Comparison of ENCODE assay signal across 15 cellular contexts in genomic region chr1:224816062-224816461, GRCh38.
"Had no signal": no experiment of that assay in that cellular context is flagged by ENCODE, and none has a peak within 500 bp of the region (broad histone marks: within the 10 kb centered on the region; RNA-seq: fewer than 3 reads in every experiment).

No MANE protein-coding gene starts in this region.

- H3K36me3 Mint-ChIP-seq: activated CD8-positive, alpha-beta memory T cell treated with anti-CD3 and anti-CD28 coated beads, Interleukin-2, amount 10 ng/mL, durations not matched to agents 7 days and 5 days; activated naive CD4-positive, alpha-beta T cell treated with anti-CD3 and anti-CD28 coated beads, Interleukin-2, amount 50 U/mL, for 24 hours; immature natural killer cell; mesothelial cell of epicardium; stimulated activated memory B cell treated with anti-CD40 and anti-IgM and Interleukin-4, amounts not matched to agents 10 μg/mL and 1 μg/mL and 100 μg/mL, for 72 hours had no signal

- H3K9me3 Mint-ChIP-seq: activated naive CD4-positive, alpha-beta T cell treated with anti-CD3 and anti-CD28 coated beads, Interleukin-2, amount 50 U/mL, for 24 hours; stimulated activated memory B cell treated with anti-CD40 and anti-IgM and Interleukin-4, amounts not matched to agents 10 μg/mL and 1 μg/mL and 100 μg/mL, for 72 hours had no signal

- ATAC-seq: activated CD8-positive, alpha-beta memory T cell treated with anti-CD3 and anti-CD28 coated beads, Interleukin-2, amount 10 ng/mL, durations not matched to agents 7 days and 5 days; left cardiac atrium; lower lobe of right lung; stimulated activated memory B cell treated with anti-CD40 and anti-IgM and Interleukin-4, amounts not matched to agents 10 μg/mL and 1 μg/mL and 100 μg/mL, for 72 hours had no signal

- DNase-seq: activated CD4-positive, alpha-beta T cell treated with anti-CD3 and anti-CD28 coated beads for 1 hour; activated CD4-positive, alpha-beta T cell treated with anti-CD3 and anti-CD28 coated beads, Interleukin-2, amount 50 U/mL, for 48 hours; activated CD8-positive, alpha-beta memory T cell treated with anti-CD3 and anti-CD28 coated beads, Interleukin-2, amount 10 ng/mL, durations not matched to agents 7 days and 5 days; activated effector memory CD4-positive, alpha-beta T cell treated with anti-CD3 and anti-CD28 coated beads, Interleukin-2, amount 50 U/mL, for 16 hours; activated T-cell treated with anti-CD3 and anti-CD28 coated beads, Interleukin-2, amount 50 U/mL, for 24 hours; adrenal gland; head of caudate nucleus; immature natural killer cell; left cardiac atrium; lower lobe of right lung; nephron progenitor cell; occipital lobe had no signal

- H3K4me3 Mint-ChIP-seq: activated CD8-positive, alpha-beta memory T cell treated with anti-CD3 and anti-CD28 coated beads, Interleukin-2, amount 10 ng/mL, durations not matched to agents 7 days and 5 days; activated naive CD4-positive, alpha-beta T cell treated with anti-CD3 and anti-CD28 coated beads, Interleukin-2, amount 50 U/mL, for 24 hours; activated T-cell treated with anti-CD3 and anti-CD28 coated beads, Interleukin-2, amount 50 U/mL, for 24 hours; immature natural killer cell; mesothelial cell of epicardium; nephron progenitor cell; stimulated activated memory B cell treated with anti-CD40 and anti-IgM and Interleukin-4, amounts not matched to agents 10 μg/mL and 1 μg/mL and 100 μg/mL, for 72 hours had no signal

- H3K27ac Mint-ChIP-seq: activated CD8-positive, alpha-beta memory T cell treated with anti-CD3 and anti-CD28 coated beads, Interleukin-2, amount 10 ng/mL, durations not matched to agents 7 days and 5 days; activated naive CD4-positive, alpha-beta T cell treated with anti-CD3 and anti-CD28 coated beads, Interleukin-2, amount 50 U/mL, for 24 hours; activated T-cell treated with anti-CD3 and anti-CD28 coated beads, Interleukin-2, amount 50 U/mL, for 24 hours; immature natural killer cell; mesothelial cell of epicardium; nephron progenitor cell; stimulated activated memory B cell treated with anti-CD40 and anti-IgM and Interleukin-4, amounts not matched to agents 10 μg/mL and 1 μg/mL and 100 μg/mL, for 72 hours had no signal

- H3K4me1 Mint-ChIP-seq: activated CD8-positive, alpha-beta memory T cell treated with anti-CD3 and anti-CD28 coated beads, Interleukin-2, amount 10 ng/mL, durations not matched to agents 7 days and 5 days; activated naive CD4-positive, alpha-beta T cell treated with anti-CD3 and anti-CD28 coated beads, Interleukin-2, amount 50 U/mL, for 24 hours; immature natural killer cell; mesothelial cell of epicardium; stimulated activated memory B cell treated with anti-CD40 and anti-IgM and Interleukin-4, amounts not matched to agents 10 μg/mL and 1 μg/mL and 100 μg/mL, for 72 hours had no signal

- H3K27me3 Mint-ChIP-seq: stimulated activated memory B cell treated with anti-CD40 and anti-IgM and Interleukin-4, amounts not matched to agents 10 μg/mL and 1 μg/mL and 100 μg/mL, for 72 hours had no signal
